ENCODE assay signal across 33 cellular contexts in the genomic region with DNA sequence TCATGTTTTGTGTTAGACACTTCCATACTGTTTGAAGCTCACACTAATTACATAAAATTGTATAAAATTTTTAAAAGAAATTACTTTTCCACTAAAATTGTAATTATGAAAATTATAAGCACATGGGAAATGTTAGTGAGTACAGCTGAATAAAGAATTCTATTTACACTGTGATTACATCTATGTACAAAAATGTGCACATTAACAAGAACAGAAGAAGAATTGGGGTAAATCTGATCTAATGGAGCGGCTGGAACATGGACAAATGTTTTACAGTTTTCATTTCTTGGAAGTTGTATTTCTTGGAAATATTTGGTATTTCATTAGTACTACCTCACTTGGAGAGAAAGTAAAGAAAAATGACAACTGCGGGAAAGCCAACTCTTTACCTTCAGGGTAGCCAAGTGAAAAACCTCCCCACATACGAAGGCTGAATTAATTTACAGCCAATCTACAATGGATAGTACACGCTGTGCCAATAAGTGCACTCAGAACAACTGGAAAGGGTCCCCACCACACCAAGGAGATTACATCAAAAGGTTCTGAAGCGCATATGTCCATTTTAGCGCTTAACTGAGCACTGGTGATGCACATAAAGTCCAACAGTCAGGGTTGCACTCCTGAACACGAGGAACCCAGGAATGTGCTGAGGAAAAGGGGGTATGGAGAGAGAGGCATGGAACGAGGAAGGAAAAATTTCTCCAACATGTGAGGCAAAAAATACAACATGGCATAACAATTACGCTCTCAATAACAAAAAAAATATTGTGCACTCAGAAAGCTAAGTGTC.
"Had no signal": no experiment of that assay in that cellular context is flagged by ENCODE, and none has a peak within 500 bp of the region (broad histone marks: within the 10 kb centered on the region; RNA-seq: fewer than 3 reads in every experiment).

No MANE protein-coding gene starts in this region.

- DNase-seq: activated CD4-positive, alpha-beta T cell treated with anti-CD3 and anti-CD28 coated beads for 4 hours; activated CD4-positive, alpha-beta T cell treated with anti-CD3 and anti-CD28 coated beads, Interleukin-2, amount 50 U/mL, for 4 hours; activated CD8-positive, alpha-beta memory T cell treated with anti-CD3 and anti-CD28 coated beads for 24 hours; activated effector memory CD4-positive, alpha-beta T cell treated with Interleukin-2 at 50 U/mL for 16 hours; activated naive CD4-positive, alpha-beta T cell treated with Interleukin-2 at 50 U/mL for 16 hours; activated naive CD8-positive, alpha-beta T cell treated with anti-CD3 and anti-CD28 coated beads for 36 hours; cerebellar nuclear complex; dorsolateral prefrontal cortex; effector memory CD4-positive, alpha-beta T cell; erythroblast; head of caudate nucleus; hippocampal formation; kidney; left colon; mammary epithelial cell; naive B cell; nucleus accumbens; pancreas; psoas muscle; stimulated activated CD4-positive, alpha-beta T cell treated with anti-CD3 and anti-CD28 coated beads, Interleukin-1b, Interleukin-23, amount 100 ng/mL, for 48 hours; stimulated activated CD4-positive, alpha-beta T cell treated with anti-CD3 and anti-CD28 coated beads, Interleukin-4, amount 100 ng/mL, for 4 hours; stimulated activated CD8-positive, alpha-beta memory T cell treated with anti-CD3 and anti-CD28 coated beads, Interleukin-4, amount 100 ng/mL, for 48 hours; stimulated activated naive CD8-positive, alpha-beta T cell treated with anti-CD3 and anti-CD28 coated beads, Interleukin-15, amount 100 ng/mL, for 72 hours; substantia nigra; upper lobe of left lung had no signal

- H3K9me3 ChIP-seq: ascending aorta, gastroesophageal sphincter, pancreas, psoas muscle, upper lobe of left lung, vagina had no signal

- H3K36me3 ChIP-seq: ascending aorta, cardiac muscle cell, gastroesophageal sphincter, pancreas, upper lobe of left lung, vagina had no signal

- H3K36me3 Mint-ChIP-seq: brain; naive B cell; stimulated activated memory B cell treated with anti-CD40 and anti-IgM and Interleukin-4, amounts not matched to agents 10 μg/mL and 1 μg/mL and 100 μg/mL, for 72 hours had no signal

- H3K27me3 ChIP-seq: ascending aorta, cardiac muscle cell, dorsolateral prefrontal cortex, gastroesophageal sphincter, pancreas, upper lobe of left lung, vagina had no signal

- H3K27ac ChIP-seq: cardiac muscle cell, coronary artery, dorsolateral prefrontal cortex, gastroesophageal sphincter, pancreas, psoas muscle, upper lobe of left lung, vagina had no signal

- H3K4me3 Mint-ChIP-seq: activated naive CD8-positive, alpha-beta T cell treated with anti-CD3 and anti-CD28 coated beads for 36 hours; stimulated activated memory B cell treated with anti-CD40 and anti-IgM and Interleukin-4, amounts not matched to agents 10 μg/mL and 1 μg/mL and 100 μg/mL, for 72 hours; stimulated activated naive CD8-positive, alpha-beta T cell treated with anti-CD3 and anti-CD28 coated beads, Interleukin-15, amount 100 ng/mL, for 72 hours had no signal

- H3K9me3 Mint-ChIP-seq: brain; naive B cell; stimulated activated memory B cell treated with anti-CD40 and anti-IgM and Interleukin-4, amounts not matched to agents 10 μg/mL and 1 μg/mL and 100 μg/mL, for 72 hours; stimulated activated naive CD8-positive, alpha-beta T cell treated with anti-CD3 and anti-CD28 coated beads, Interleukin-15, amount 100 ng/mL, for 72 hours had no signal

- H3K27me3 Mint-ChIP-seq: activated naive CD8-positive, alpha-beta T cell treated with anti-CD3 and anti-CD28 coated beads for 36 hours; brain; naive B cell; stimulated activated memory B cell treated with anti-CD40 and anti-IgM and Interleukin-4, amounts not matched to agents 10 μg/mL and 1 μg/mL and 100 μg/mL, for 72 hours; stimulated activated naive CD8-positive, alpha-beta T cell treated with anti-CD3 and anti-CD28 coated beads, Interleukin-15, amount 100 ng/mL, for 72 hours had no signal

- H3K4me3 ChIP-seq: ascending aorta, cardiac muscle cell, coronary artery, dorsolateral prefrontal cortex, gastroesophageal sphincter, pancreas, psoas muscle, smooth muscle cell, upper lobe of left lung, vagina had no signal

- H3K27ac Mint-ChIP-seq: activated naive CD8-positive, alpha-beta T cell treated with anti-CD3 and anti-CD28 coated beads for 36 hours; stimulated activated memory B cell treated with anti-CD40 and anti-IgM and Interleukin-4, amounts not matched to agents 10 μg/mL and 1 μg/mL and 100 μg/mL, for 72 hours had no signal

- ATAC-seq: gastroesophageal sphincter; left colon; psoas muscle; stimulated activated memory B cell treated with anti-CD40 and anti-IgM and Interleukin-4, amounts not matched to agents 10 μg/mL and 1 μg/mL and 100 μg/mL, for 72 hours; stimulated activated naive CD8-positive, alpha-beta T cell treated with anti-CD3 and anti-CD28 coated beads, Interleukin-15, amount 100 ng/mL, for 72 hours had no signal

- H3K4me2 ChIP-seq: smooth muscle cell had no signal
